ENCODE assay signal across 8 cellular contexts in the genomic region with DNA sequence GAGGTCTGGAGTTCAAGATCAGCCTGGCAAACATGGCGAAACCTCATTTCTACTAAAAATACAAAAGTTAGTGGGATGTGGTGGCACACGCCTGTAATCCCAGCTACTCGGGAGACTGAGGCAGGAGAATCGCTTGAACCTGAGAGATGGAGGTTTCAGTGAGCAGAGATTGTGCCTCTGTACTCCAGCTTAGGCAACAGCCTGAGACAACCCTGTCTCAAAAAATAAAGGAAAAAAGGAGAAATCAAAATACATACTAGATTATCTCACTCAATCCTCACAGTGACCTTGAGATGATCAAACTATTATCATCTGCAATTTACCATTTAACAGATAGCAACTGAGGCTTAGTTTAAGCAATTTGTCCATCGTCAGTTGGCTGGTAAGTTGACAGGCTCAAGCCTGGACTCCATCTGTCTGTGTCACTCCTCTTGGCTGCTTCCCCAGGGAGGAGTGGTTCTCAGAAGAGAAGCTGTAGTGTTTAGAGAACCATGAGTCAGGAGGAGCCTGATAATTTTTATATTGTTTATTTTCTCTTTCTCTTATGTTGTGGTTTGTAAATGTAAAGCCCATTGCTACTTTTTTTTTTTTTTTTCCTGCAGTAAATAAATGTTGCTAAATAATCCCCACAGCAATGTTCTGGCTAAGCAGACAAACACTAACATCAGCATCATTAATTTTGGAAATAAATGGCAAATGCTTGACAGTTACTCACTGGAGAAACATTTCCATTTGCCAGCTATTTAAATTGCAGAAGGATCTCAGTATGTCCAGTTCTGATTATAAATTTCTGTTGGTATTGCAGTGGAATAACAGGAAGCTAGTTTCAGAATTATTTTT. TPM values are rescaled to one million over a fixed set of nuclear protein-coding genes. Genes with fewer than 3 reads are reported as not detected.
A peak's percentile ranks its signal among the peaks of the same experiment; 100 is the strongest.
DNase-seq lines count a peak whose midpoint lies in the region; ATAC-seq and TF ChIP-seq lines count a peak whose summit lies in the region.
"Not testable (repeated sequence)": the region's sequence is repeated elsewhere in the genome, so short reads cannot be mapped to it uniquely, and the experiment has no call there.

No MANE protein-coding gene starts in this region.

- not testable (repeated sequence) for H3K27me3 ChIP-seq in upper lobe of right lung

- not testable (repeated sequence) for H3K9me3 ChIP-seq in upper lobe of right lung

- intact Hi-C loops in Calu3 (cut with micrococcal nuclease; ENCODE audit: unreplicated experiment); left colon (cut with DNase I, micrococcal nuclease); posterior cingulate gyrus (cut with DNase I); upper lobe of right lung (cut with DNase I): not testable (repeated sequence)

- H3K4me3 ChIP-seq in fibroblast of the aortic adventitia (ENCODE audit: low read depth, low read length); upper lobe of right lung: not testable (repeated sequence)

- BruUV-seq in Calu3 (replicated peaks; lab: Mats Ljungman, UMichigan), result not testable (repeated sequence)

- not testable (repeated sequence) for H3K36me3 ChIP-seq in upper lobe of right lung

- H3K9me3 Mint-ChIP-seq in Calu3 (ENCODE audit: low read depth, unreplicated experiment); brain: not testable (repeated sequence)

- H3K4me1 Mint-ChIP-seq in Calu3 (ENCODE audit: low read depth, unreplicated experiment), result not testable (repeated sequence)
- peaks cover 25% of the 10 kb centered on the region for H3K4me1 Mint-ChIP-seq in brain

- H3K4me1 ChIP-seq in upper lobe of right lung, result peaks cover 13% of the 10 kb centered on the region

- not testable (repeated sequence) for H3K27me3 Mint-ChIP-seq in Calu3 (ENCODE audit: unreplicated experiment); brain

- ATAC-seq in left colon (peak; percentile 92), upper lobe of right lung (peak; percentile 87)

- peak overlapping the region; percentile 24 for H3K27ac ChIP-seq in upper lobe of right lung

- DNase-seq in Calu3 (peak; percentile 4), M059J (ENCODE audit: low read depth) (peak; percentile 92), RPMI7951 (ENCODE audit: low read depth) (peak; percentile 80), fibroblast of the aortic adventitia (ENCODE audit: low read depth) (peak; percentile 78), left colon (peak; percentile 36 to 60), posterior cingulate gyrus (peak in 8 of 10 donors; percentile 28 to 93 (median 62))
- not testable (repeated sequence) for DNase-seq in upper lobe of right lung

- CTCF ChIA-PET in Calu3 (lab: Charles Lee), result interaction anchor here (0.6 to 0.7 kb wide), 2 partner anchors 414 to 1080 kb away, joined by 4 read pairs; a partner anchor contains a TSS

- not testable (repeated sequence) for H3K27ac Mint-ChIP-seq in Calu3 (ENCODE audit: unreplicated experiment)
- peak overlapping the region in 4 of 5 experiments; percentile 49 to 63 (median 56) for H3K27ac Mint-ChIP-seq in brain

- H3K4me3 Mint-ChIP-seq in Calu3 (ENCODE audit: low read depth, unreplicated experiment), result not testable (repeated sequence)
- peak overlapping the region in 1 of 5 experiments; percentile 52 for H3K4me3 Mint-ChIP-seq in brain

- TF ChIP-seq CTCF in Calu3 (IDR thresholded peaks at IDR 0.05; ENCODE audit: unreplicated experiment); brain (conservative IDR thresholded peaks at IDR 0.05); fibroblast of the aortic adventitia (IDR thresholded peaks at IDR 0.05; ENCODE audit: insufficient read depth, low read length); upper lobe of right lung (IDR thresholded peaks at IDR 0.05): not testable (repeated sequence)

- H3K36me3 Mint-ChIP-seq in Calu3 (ENCODE audit: insufficient read depth, unreplicated experiment), result not testable (repeated sequence)
- peaks cover 14% of the 10 kb centered on the region for H3K36me3 Mint-ChIP-seq in brain

RNA-seq across cellular contexts. Expression of a gene that starts 46.4 kb away (rescaled TPM):
- 12.1 and 13.9 TPM in 2 replicates for total RNA-seq in Calu3 (2022)
- 20.6 and 32.3 TPM in 2 replicates for total RNA-seq in M059J (2014; rRNA removed; shearing (Covaris generic))
- 10.9 and 11.9 TPM in 2 replicates for total RNA-seq in RPMI7951 (2014; rRNA removed; shearing (Covaris generic))
- polyA plus RNA-seq in brain (ENCODE audit: insufficient read depth, low read depth, low replicate concordance), result 10.9 TPM
- 15.0 and 26.5 TPM in 2 replicates for total RNA-seq in fibroblast of the aortic adventitia (ENCODE audit: low replicate concordance)
- total RNA-seq in left colon, result 10 to 100 TPM; 16.1 to 17.9 TPM
- 20.0 TPM for total RNA-seq in upper lobe of right lung

RNA-seq across cellular contexts. Expression of a gene that starts 47.6 kb away (rescaled TPM):
- 54.6 and 60.6 TPM in 2 replicates for total RNA-seq in Calu3 (2022)
- 86.8 and 112 TPM in 2 replicates for total RNA-seq in M059J (2014; rRNA removed; shearing (Covaris generic))
- 112 and 124 TPM in 2 replicates for total RNA-seq in RPMI7951 (2014; rRNA removed; shearing (Covaris generic))
- 85.0 TPM for polyA plus RNA-seq in brain (ENCODE audit: insufficient read depth, low read depth, low replicate concordance)
- 51.9 and 94.1 TPM in 2 replicates for total RNA-seq in fibroblast of the aortic adventitia (ENCODE audit: low replicate concordance)
- 100 to 1,000 TPM; 128 to 164 TPM for total RNA-seq in left colon
- 129 TPM for total RNA-seq in upper lobe of right lung
